14 cellular contexts compared by ENCODE assay signal in the genomic region with DNA sequence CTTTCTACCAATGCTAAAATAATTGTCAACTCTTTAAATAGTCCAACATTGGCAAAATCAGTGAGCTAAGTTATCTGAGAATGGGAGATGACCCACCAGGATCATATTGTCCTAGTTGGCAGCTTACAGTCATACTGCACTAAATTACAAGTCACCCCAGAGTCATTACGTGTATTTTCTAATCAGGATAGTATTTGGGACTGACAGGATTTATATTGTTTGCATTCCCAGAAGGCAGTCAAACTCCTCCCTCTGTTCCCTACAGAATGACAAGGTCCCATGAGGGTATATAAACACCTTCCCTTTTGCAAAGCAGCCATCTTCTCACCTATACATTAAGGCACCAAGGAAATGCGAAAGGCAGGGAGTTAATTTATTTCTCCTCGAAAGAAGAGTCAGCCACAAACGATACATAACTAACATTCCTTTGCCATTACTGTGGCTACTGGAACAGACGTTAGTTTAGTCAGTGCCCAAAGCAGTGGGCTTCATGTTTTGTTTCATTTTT.
DNase-seq lines count a peak whose midpoint lies in the region; ATAC-seq, FAIRE-seq and TF ChIP-seq lines count a peak whose summit lies in the region.
"Had no signal": no experiment of that assay in that cellular context is flagged by ENCODE, and none has a peak within 500 bp of the region (broad histone marks: within the 10 kb centered on the region; RNA-seq: fewer than 3 reads in every experiment).

No MANE protein-coding gene starts in this region.

- ATAC-seq in HG03378 (IDR thresholded peaks at IDR 0.05; ENCODE audit: unreplicated experiment) = no peak
- ATAC-seq: natural killer cell had no signal

- in situ Hi-C loops in brain microvascular endothelial cell (cut with HindIII; ENCODE audit: low pct_ligation_motif_present, low sequenced_read_pairs) = no loop called here

- no peak overlapping the region for H3K4me3 ChIP-seq in brain microvascular endothelial cell (ENCODE audit: low read depth, low read length)
- H3K4me3 ChIP-seq: hepatocyte had no signal

- peak; percentile 95 for FAIRE-seq in HTR-8/SVneo (lab: Jason Lieb, UNC)
- FAIRE-seq: A204.1 had no signal

- H3K27ac ChIP-seq in brain microvascular endothelial cell = peak overlapping the region; percentile 79
- H3K27ac ChIP-seq: hepatocyte had no signal

- no peaks in the 10 kb centered on the region for H3K27me3 ChIP-seq in brain microvascular endothelial cell (replicated peaks)
- H3K27me3 ChIP-seq: hepatocyte had no signal

- no peak for TF ChIP-seq CTCF in brain microvascular endothelial cell (IDR thresholded peaks at IDR 0.05; ENCODE audit: low read depth, low read length, missing control alignments)

- DNase-seq in A172 (ENCODE audit: low spot score) (peak; percentile 92), HTR-8/SVneo (ENCODE audit: insufficient read length, low spot score) (peak; percentile 75), brain microvascular endothelial cell (peak; percentile 81), iris pigment epithelial cell (ENCODE audit: low read depth) (peak; percentile 86), SIG-M5 treated with dmso at 0.1 percent for 504 hours (lab: John Stamatoyannopoulos, UW; ENCODE audit: unreplicated experiment) (no peak), NCI-H2196 treated with DMSO at 0.1 percent for 48 hours (lab: John Stamatoyannopoulos, UW; ENCODE audit: unreplicated experiment) (no peak)
- no peak for DNase-seq in stimulated activated CD4-positive, alpha-beta T cell treated with anti-CD3 and anti-CD28 coated beads, Interleukin-12 subunit alpha, Interleukin-12 subunit beta, amount 100 ng/mL, for 4 hours
- DNase-seq: activated CD4-positive, alpha-beta T cell treated with anti-CD3 and anti-CD28 coated beads, Interleukin-2, amount 10 ng/mL, durations not matched to agents 7 days and 5 days; natural killer cell; NCI-H1048; stimulated activated CD4-positive, alpha-beta T cell treated with anti-CD3 and anti-CD28 coated beads, Interleukin-4, amount 100 ng/mL, for 24 hours had no signal

- no peaks in the 10 kb centered on the region for H3K36me3 ChIP-seq in brain microvascular endothelial cell (replicated peaks)

Comparison
In these comparisons a context has a peak if more than half of its experiments do, and no peak if none do; other contexts are left out.
1. DNase-seq: peak in A172 (single experiment), HTR-8/SVneo (single experiment), brain microvascular endothelial cell (single experiment) and iris pigment epithelial cell (single experiment); none in stimulated activated CD4-positive, alpha-beta T cell treated with anti-CD3 and anti-CD28 coated beads, Interleukin-12 subunit alpha, Interleukin-12 subunit beta, amount 100 ng/mL, for 4 hours (single experiment), SIG-M5 treated with dmso at 0.1 percent for 504 hours (single experiment) and NCI-H2196 treated with DMSO at 0.1 percent for 48 hours (single experiment).